Comparison of ENCODE assay signal across 10 cellular contexts in genomic region chr3:9940746-9941145, GRCh38. TPM values are rescaled to one million over a fixed set of nuclear protein-coding genes. Genes with fewer than 3 reads are reported as not detected.
"Had no signal": no experiment of that assay in that cellular context is flagged by ENCODE, and none has a peak within 500 bp of the region (broad histone marks: within the 10 kb centered on the region; RNA-seq: fewer than 3 reads in every experiment).

No MANE protein-coding gene starts in this region.

- DNase-seq: GM23248, GOT3, H9, HCEC 1CT, HFFc6, IMR-90, KG1 had no signal

- H3K4me3 ChIP-seq: GM23248, K562 had no signal

- H2AFZ ChIP-seq: GM23248 had no signal

- H3K9ac ChIP-seq: GM23248 had no signal

- H3K9me3 Mint-ChIP-seq: HFFc6 had no signal

- H3K4me3 Mint-ChIP-seq: H9, HFFc6 had no signal

- ATAC-seq: K562 had no signal

- H3K27ac Mint-ChIP-seq: H9, HFFc6 had no signal

- H3K27ac ChIP-seq: GM23248 had no signal

- FAIRE-seq: HTR-8/SVneo, K562 had no signal

RNA-seq across cellular contexts. Expression of gene IL17RE, which starts 38.1 kb away (rescaled TPM):
- total RNA-seq: H4 had no signal
